Comparison of ENCODE assay signal across 15 cellular contexts in genomic region chr3:18114894-18115293, GRCh38.
"Had no signal": no experiment of that assay in that cellular context is flagged by ENCODE, and none has a peak within 500 bp of the region (broad histone marks: within the 10 kb centered on the region; RNA-seq: fewer than 3 reads in every experiment).

No MANE protein-coding gene starts in this region.

- DNase-seq: activated CD4-positive, alpha-beta T cell treated with anti-CD3 and anti-CD28 coated beads, Interleukin-2, amount 50 U/mL, for 4 hours; dermis blood vessel endothelial cell; effector memory CD4-positive, alpha-beta T cell; foreskin fibroblast; hippocampal formation; islet precursor cell; midbrain; stimulated activated CD4-positive, alpha-beta T cell treated with anti-CD3 and anti-CD28 coated beads, Interleukin-4, amount 100 ng/mL, for 1 hour; stimulated activated naive CD8-positive, alpha-beta T cell treated with anti-CD3 and anti-CD28 coated beads, Interleukin-15, amount 100 ng/mL, for 72 hours had no signal

- H3K36me3 ChIP-seq: suprapubic skin had no signal

- H3K4me3 ChIP-seq: lung, smooth muscle cell, suprapubic skin had no signal

- H3K27me3 ChIP-seq: suprapubic skin had no signal

- H3K27me3 Mint-ChIP-seq: activated naive CD8-positive, alpha-beta T cell; stimulated activated naive CD8-positive, alpha-beta T cell treated with anti-CD3 and anti-CD28 coated beads, Interleukin-15, amount 100 ng/mL, for 72 hours; type B pancreatic cell had no signal

- H3K36me3 Mint-ChIP-seq: type B pancreatic cell had no signal

- H3K27ac ChIP-seq: suprapubic skin had no signal

- H3K27ac Mint-ChIP-seq: activated naive CD8-positive, alpha-beta T cell; nephron; stimulated activated naive CD8-positive, alpha-beta T cell treated with anti-CD3 and anti-CD28 coated beads, Interleukin-15, amount 100 ng/mL, for 72 hours; type B pancreatic cell had no signal

- H3K9me3 ChIP-seq: suprapubic skin had no signal

- H3K4me3 Mint-ChIP-seq: activated naive CD8-positive, alpha-beta T cell; nephron; stimulated activated naive CD8-positive, alpha-beta T cell treated with anti-CD3 and anti-CD28 coated beads, Interleukin-15, amount 100 ng/mL, for 72 hours; type B pancreatic cell had no signal

- H3K9me3 Mint-ChIP-seq: stimulated activated naive CD8-positive, alpha-beta T cell treated with anti-CD3 and anti-CD28 coated beads, Interleukin-15, amount 100 ng/mL, for 72 hours; type B pancreatic cell had no signal
